In genomic region chr3:183829466-183829865, GRCh38 we compare ENCODE assay signal across 20 cellular contexts.
"Had no signal": no experiment of that assay in that cellular context is flagged by ENCODE, and none has a peak within 500 bp of the region (broad histone marks: within the 10 kb centered on the region; RNA-seq: fewer than 3 reads in every experiment).

No MANE protein-coding gene starts in this region.

- ATAC-seq: HepG2 had no signal

- DNase-seq: IMR-90, Karpas-422, KG1, MM.1S, NCI-H1092 treated with DMSO at 0.1 percent for 48 hours, NCI-H1436, NCI-H1930, NCI-H2081, NCI-H2107, NCI-H2171, NCI-H226, NCI-H446, NCI-H510A, NCI-H524 treated with DMSO at 0.1 percent for 48 hours, NCI-H69, NCI-H774, Right ventricle myocardium superior, RPMI8226, SIG-M5 had no signal
